In the genomic region with DNA sequence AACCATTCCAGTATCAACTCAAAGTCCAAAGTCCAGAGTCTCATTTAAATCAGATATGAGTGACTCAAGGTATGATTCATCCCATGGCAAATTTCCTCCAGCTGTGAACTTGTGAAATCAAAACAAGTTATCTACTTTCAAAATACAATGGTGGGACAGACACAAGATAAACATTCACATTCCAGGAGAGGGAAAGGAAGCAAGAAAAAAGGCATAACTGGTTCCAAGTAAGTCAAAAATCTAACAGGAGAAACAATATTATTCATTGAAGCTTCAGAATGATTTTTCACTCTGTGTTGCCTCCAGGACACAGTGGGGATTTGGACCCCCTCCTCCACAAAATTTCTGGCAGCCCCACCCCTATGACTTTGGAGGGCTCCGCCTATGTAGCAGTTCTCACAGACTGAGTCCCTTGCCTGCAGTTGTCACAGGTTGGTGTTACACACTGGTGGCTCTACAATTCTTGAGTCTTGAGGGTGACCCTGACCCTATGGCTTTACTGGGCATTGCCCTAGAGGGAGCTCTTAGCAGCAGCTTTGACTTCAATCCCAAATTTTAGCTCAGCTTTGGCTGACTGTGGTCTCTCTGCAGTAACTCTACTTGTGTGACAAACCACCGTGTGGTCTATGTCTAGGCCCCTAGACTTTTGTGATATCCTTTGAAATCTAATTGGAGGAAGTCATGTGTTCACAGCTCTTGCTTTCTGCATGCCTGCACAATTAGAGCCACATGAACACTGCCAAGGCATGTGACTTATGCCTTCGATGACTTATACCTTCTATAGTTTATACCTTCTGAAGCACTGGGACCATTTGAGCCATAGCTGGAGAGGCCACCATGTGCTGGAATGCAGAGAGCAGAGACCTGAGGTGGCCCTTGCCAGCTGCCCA, we compare ENCODE assay signal across 12 cellular contexts.
DNase-seq lines count a peak whose midpoint lies in the region; ATAC-seq, FAIRE-seq and TF ChIP-seq lines count a peak whose summit lies in the region.
"Had no signal": no experiment of that assay in that cellular context is flagged by ENCODE, and none has a peak within 500 bp of the region (broad histone marks: within the 10 kb centered on the region; RNA-seq: fewer than 3 reads in every experiment).

No MANE protein-coding gene starts in this region.

- no peaks in the 10 kb centered on the region for H3K4me1 ChIP-seq in K562 (replicated peaks in 1 of 2; ENCODE audit: control insufficient read depth in 2 of 2, insufficient read depth in 2 of 2, low read length in 2 of 2)

- DNase-seq in LoVo (ENCODE audit: low spot score): peak; percentile 85
- no peak for DNase-seq in K562 (ENCODE audit: extremely low read depth in 1 of 4, low spot score in 3 of 4)
- DNase-seq in left cardiac atrium: peak; percentile 29
- no peak for DNase-seq in NCI-H774 (lab: John Stamatoyannopoulos, UW)
- no peak for DNase-seq in occipital lobe (lab: John Stamatoyannopoulos, UW)
- DNase-seq: activated CD4-positive, alpha-beta T cell treated with anti-CD3 and anti-CD28 coated beads for 4 hours; H7; NCI-H187; stomach had no signal

- H3K4me1 Mint-ChIP-seq in stimulated activated memory B cell treated with anti-CD40 and anti-IgM and Interleukin-4, amounts not matched to agents 10 μg/mL and 1 μg/mL and 100 μg/mL, for 72 hours: no peaks in the 10 kb centered on the region
- H3K4me1 Mint-ChIP-seq: activated naive CD4-positive, alpha-beta T cell treated with anti-CD3 and anti-CD28 coated beads, Interleukin-2, amount 50 U/mL, for 24 hours had no signal

- H3K27me3 Mint-ChIP-seq in stimulated activated memory B cell treated with anti-CD40 and anti-IgM and Interleukin-4, amounts not matched to agents 10 μg/mL and 1 μg/mL and 100 μg/mL, for 72 hours: no peaks in the 10 kb centered on the region

- H3K27ac Mint-ChIP-seq in stimulated activated memory B cell treated with anti-CD40 and anti-IgM and Interleukin-4, amounts not matched to agents 10 μg/mL and 1 μg/mL and 100 μg/mL, for 72 hours: no peak overlapping the region
- H3K27ac Mint-ChIP-seq: activated naive CD4-positive, alpha-beta T cell treated with anti-CD3 and anti-CD28 coated beads, Interleukin-2, amount 50 U/mL, for 24 hours had no signal

- no peak for FAIRE-seq in K562 (lab: Jason Lieb, UNC)

- H3K36me3 ChIP-seq in K562 (ENCODE audit: control insufficient read depth, insufficient read depth, low read length): no peaks in the 10 kb centered on the region
- H3K36me3 ChIP-seq: stomach had no signal

- 11% methylated on average over 3 of the region's 3 CpGs for WGBS in K562 (ENCODE audit: insufficient coverage, low coverage, missing lambda C conversion rate)

- TF ChIP-seq EP300 in K562 (IDR thresholded peaks at IDR 0.05; ENCODE audit: low read length): no peak

- no peak for ATAC-seq in K562
- ATAC-seq in left cardiac atrium: peak; percentile 38 to 91
- ATAC-seq in stimulated activated memory B cell treated with anti-CD40 and anti-IgM and Interleukin-4, amounts not matched to agents 10 μg/mL and 1 μg/mL and 100 μg/mL, for 72 hours: peak; percentile 31
- ATAC-seq in GM21737 (IDR thresholded peaks at IDR 0.05; ENCODE audit: unreplicated experiment): no peak

- no peak for TF ChIP-seq CTCF in K562 (IDR thresholded peaks at IDR 0.05 in 2 of 3, conservative IDR thresholded peaks at IDR 0.05 in 1 of 3; ENCODE audit: insufficient read depth in 2 of 3, low read depth in 1 of 3, low read length in 3 of 3)

- H3K4me3 ChIP-seq in K562: no peak overlapping the region
- H3K4me3 ChIP-seq: stomach had no signal

- intact Hi-C loops in K562 (cut with micrococcal nuclease) (no loop called here), left cardiac atrium (cut with DNase I) (no loop called here)

- in situ Hi-C loops in K562 (cut with MboI): no loop called here

- no peak overlapping the region for H3K4me2 ChIP-seq in K562 (ENCODE audit: insufficient read depth, low read length)

- CTCF ChIA-PET in K562 (lab: Yijun Ruan, JAX; ENCODE audit: low intra/inter-chr PET ratio): no interaction called here

- no peak overlapping the region for H3K27ac ChIP-seq in K562 (ENCODE audit: extremely low read depth, low read depth, low read length)

- H3K4me3 Mint-ChIP-seq in stimulated activated memory B cell treated with anti-CD40 and anti-IgM and Interleukin-4, amounts not matched to agents 10 μg/mL and 1 μg/mL and 100 μg/mL, for 72 hours: no peak overlapping the region
- H3K4me3 Mint-ChIP-seq: activated naive CD4-positive, alpha-beta T cell treated with anti-CD3 and anti-CD28 coated beads, Interleukin-2, amount 50 U/mL, for 24 hours had no signal

- H2AFZ ChIP-seq in K562 (ENCODE audit: low read depth, low read length): no peak overlapping the region

- BruUV-seq in K562 (replicated peaks; lab: Mats Ljungman, UMichigan): no TSS peak

- H4K20me1 ChIP-seq in K562 (replicated peaks; ENCODE audit: control insufficient read depth, insufficient read depth, low read length): no peaks in the 10 kb centered on the region

- peaks cover 8% of the 10 kb centered on the region for H3K9me3 Mint-ChIP-seq in stimulated activated memory B cell treated with anti-CD40 and anti-IgM and Interleukin-4, amounts not matched to agents 10 μg/mL and 1 μg/mL and 100 μg/mL, for 72 hours
- H3K9me3 Mint-ChIP-seq: activated naive CD4-positive, alpha-beta T cell treated with anti-CD3 and anti-CD28 coated beads, Interleukin-2, amount 50 U/mL, for 24 hours had no signal

- H3K9me1 ChIP-seq in K562 (ENCODE audit: control insufficient read depth, insufficient read depth, low read length): no peaks in the 10 kb centered on the region

- no peaks in the 10 kb centered on the region; the same call in 1 of the 2 replicates for H3K9me3 ChIP-seq in K562 (replicated peaks; ENCODE audit: control insufficient read depth, insufficient read depth, low read depth, low read length)
- H3K9me3 ChIP-seq: stomach had no signal

- H3K79me2 ChIP-seq in K562 (ENCODE audit: control insufficient read depth, insufficient read depth, low read length): no peaks in the 10 kb centered on the region

- POLR2A ChIA-PET in K562 (lab: Yijun Ruan, JAX): no interaction called here

- TF ChIP-seq POLR2A in K562 (conservative IDR thresholded peaks at IDR 0.05): no peak

- no peaks in the 10 kb centered on the region for H3K27me3 ChIP-seq in K562 (ENCODE audit: control insufficient read depth in 2 of 2, insufficient read depth in 2 of 2, low read length in 2 of 2)
- H3K27me3 ChIP-seq: stomach had no signal

- no peak overlapping the region for H3K9ac ChIP-seq in K562 (ENCODE audit: insufficient read depth in 1 of 2, low read depth in 2 of 2, low read length in 2 of 2)

- TF ChIP-seq RAD21 in K562 (CRISPR knock-in tag; conservative IDR thresholded peaks at IDR 0.05 in 1 of 2, IDR thresholded peaks at IDR 0.05 in 1 of 2): no peak

- no peaks in the 10 kb centered on the region for H3K36me3 Mint-ChIP-seq in stimulated activated memory B cell treated with anti-CD40 and anti-IgM and Interleukin-4, amounts not matched to agents 10 μg/mL and 1 μg/mL and 100 μg/mL, for 72 hours
- H3K36me3 Mint-ChIP-seq: activated naive CD4-positive, alpha-beta T cell treated with anti-CD3 and anti-CD28 coated beads, Interleukin-2, amount 50 U/mL, for 24 hours had no signal

TF ChIP-seq in K562, 482 proteins besides CTCF, POLR2A, EP300 and RAD21:
- TF ChIP-seq KDM4B (IDR thresholded peaks at IDR 0.05; ENCODE audit: borderline replicate concordance in 2 of 2, low read depth in 1 of 2): no peak
- peak; percentile 51; the same call in 1 of the 2 replicates for TF ChIP-seq FOSL1 (tag; conservative IDR thresholded peaks at IDR 0.05)
- TF ChIP-seq KLF13 (tag; IDR thresholded peaks at IDR 0.05; ENCODE audit: borderline replicate concordance, low read depth): no peak
- TF ChIP-seq ZZZ3 (IDR thresholded peaks at IDR 0.05): no peak
- no peak for TF ChIP-seq ZNF583 (CRISPR knock-in tag; IDR thresholded peaks at IDR 0.05)
- TF ChIP-seq HSF4 (CRISPR knock-in tag; IDR thresholded peaks at IDR 0.05; ENCODE audit: borderline replicate concordance): no peak
TF ChIP-seq in K562: peak in this region for 1.

Comparison
In these comparisons a context has a peak if more than half of its experiments do, and no peak if none do; other contexts are left out.
1. DNase-seq: peak in LoVo (single experiment) and left cardiac atrium (single experiment); none in K562 (0 of 4), NCI-H774 (single experiment) and occipital lobe (single experiment).
2. ATAC-seq: peak in left cardiac atrium (2 of 2) and stimulated activated memory B cell treated with anti-CD40 and anti-IgM and Interleukin-4, amounts not matched to agents 10 μg/mL and 1 μg/mL and 100 μg/mL, for 72 hours (single experiment); none in K562 (single experiment) and GM21737 (single experiment).